In the genomic region with DNA sequence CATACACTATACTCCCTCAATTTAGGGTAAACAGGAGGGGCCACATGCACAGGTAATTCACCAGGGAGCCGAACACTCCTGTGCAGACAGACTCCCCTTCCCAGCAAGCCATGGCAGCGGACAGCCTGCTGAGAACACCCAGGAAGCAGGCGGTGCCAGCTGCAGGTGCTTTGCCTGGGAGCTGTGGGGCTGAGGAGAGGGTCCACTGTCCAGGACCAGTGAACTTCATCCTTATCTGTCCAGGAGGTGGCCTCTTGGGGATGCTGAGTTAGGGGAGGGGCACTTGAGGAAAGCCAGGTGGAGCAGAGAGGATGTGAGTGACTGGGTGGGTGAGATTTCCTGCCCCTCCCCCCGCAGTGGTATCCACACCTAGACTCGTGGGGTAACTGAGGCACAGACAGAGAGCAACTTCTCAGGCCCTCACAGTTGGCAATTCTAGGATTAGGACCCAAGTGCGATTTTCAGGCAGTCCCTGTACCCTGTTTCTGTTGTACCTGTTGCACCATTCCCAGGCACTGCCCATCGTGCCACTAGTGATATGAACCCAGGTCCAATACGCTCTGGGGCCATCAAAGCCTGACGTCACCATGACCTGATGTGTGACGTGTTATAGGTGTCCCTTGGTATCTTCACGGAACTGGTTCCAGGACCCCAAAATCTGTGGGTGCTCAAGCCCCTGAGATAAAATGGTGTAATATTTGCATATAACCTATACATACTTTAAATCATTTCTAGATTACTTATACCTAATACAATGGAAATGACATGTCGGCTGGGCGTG, we compare ENCODE assay signal across 8 cellular contexts. TPM values are rescaled to one million over a fixed set of nuclear protein-coding genes. Genes with fewer than 3 reads are reported as not detected.
A peak's percentile ranks its signal among the peaks of the same experiment; 100 is the strongest.
DNase-seq lines count a peak whose midpoint lies in the region; ATAC-seq and TF ChIP-seq lines count a peak whose summit lies in the region.

No MANE protein-coding gene starts in this region.

- peak overlapping the region in 1 of 2 donors; percentile 90 for H3K27ac ChIP-seq in coronary artery

- peak overlapping the region; percentile 97 for H3K4me3 Mint-ChIP-seq in natural killer cell

- DNase-seq in AG10803 (ENCODE audit: low read depth): no peak
- no peak for DNase-seq in Jurkat, Clone E6-1 (ENCODE audit: low read depth, low spot score)
- DNase-seq in coronary artery (ENCODE audit: low spot score): no peak
- DNase-seq in natural killer cell: no peak
- no peak for DNase-seq in stimulated activated CD4-positive, alpha-beta T cell treated with anti-CD3 and anti-CD28 coated beads, Interleukin-15, amount 100 ng/mL, for 24 hours
- no peak for DNase-seq in AML-193 (lab: John Stamatoyannopoulos, UW)
- DNase-seq in amygdala (lab: John Stamatoyannopoulos, UW): no peak

- H3K9me3 Mint-ChIP-seq in natural killer cell: no peaks in the 10 kb centered on the region

- TF ChIP-seq CTCF in AG10803 (conservative IDR thresholded peaks at IDR 0.05; ENCODE audit: low read length): no peak
- no peak for TF ChIP-seq CTCF in coronary artery (IDR thresholded peaks at IDR 0.05)
- TF ChIP-seq CTCF in natural killer cell (IDR thresholded peaks at IDR 0.05): no peak

- H3K4me3 ChIP-seq in AG10803 (ENCODE audit: low read length) (peak overlapping the region; percentile 97), coronary artery (peak overlapping the region; percentile 86)
- peak overlapping the region; percentile 90 for H3K4me3 ChIP-seq in Jurkat, Clone E6-1 (ENCODE audit: low read length)

- peak overlapping the region; percentile 76 to 85 for H3K27ac Mint-ChIP-seq in natural killer cell

- H3K4me1 Mint-ChIP-seq in natural killer cell: peaks cover 16 to 29% of the 10 kb centered on the region in 2 donors

- no peak for ATAC-seq in natural killer cell
- no peak for ATAC-seq in HG02571 (IDR thresholded peaks at IDR 0.05; ENCODE audit: unreplicated experiment)

- peaks cover 19 to 22% of the 10 kb centered on the region in 2 donors for H3K27me3 Mint-ChIP-seq in natural killer cell (ENCODE audit: low read depth in 2 of 2)

- no peaks in the 10 kb centered on the region for H3K36me3 Mint-ChIP-seq in natural killer cell

- intact Hi-C loops in natural killer cell (cut with micrococcal nuclease): loop anchor here (5.0 kb wide), 1 partner anchor 134 kb away; no protein-coding TSS in a partner anchor

RNA-seq across cellular contexts. Expression of a gene that starts 1.2 kb away (rescaled TPM):
- polyA plus RNA-seq in Jurkat, Clone E6-1 (2012; ENCODE audit: insufficient read depth, insufficient read length): 86.8 TPM
- total RNA-seq in natural killer cell: 10 to 100 TPM; 42.4 to 69.8 (median 55.6) TPM

RNA-seq across cellular contexts. Expression of a gene that starts 17.4 kb away (rescaled TPM):
- polyA plus RNA-seq in Jurkat, Clone E6-1 (2012; ENCODE audit: insufficient read depth, insufficient read length): 14.3 TPM
- total RNA-seq in natural killer cell: under 1 TPM; 0.20 to 0.43 (median 0.24) TPM

RNA-seq across cellular contexts. Expression of a gene that starts 21.6 kb away (rescaled TPM):
- 179 TPM for polyA plus RNA-seq in Jurkat, Clone E6-1 (2012; ENCODE audit: insufficient read depth, insufficient read length)
- 100 to 1,000 TPM in 1 of 3 donors, 10 to 100 TPM in 2; 82.4 to 105 (median 97.9) TPM for total RNA-seq in natural killer cell

RNA-seq across cellular contexts. Expression of a gene that starts 37.9 kb away (rescaled TPM):
- 2.1 TPM for polyA plus RNA-seq in Jurkat, Clone E6-1 (2012; ENCODE audit: insufficient read depth, insufficient read length)
- under 1 TPM in 2 of 3 donors, not detected in 1; 0.31 to 0.48 TPM for total RNA-seq in natural killer cell

RNA-seq across cellular contexts. Expression of a gene that starts 43.2 kb away (rescaled TPM):
- 3.8 TPM for polyA plus RNA-seq in Jurkat, Clone E6-1 (2012; ENCODE audit: insufficient read depth, insufficient read length)
- total RNA-seq in natural killer cell: 10 to 100 TPM in 2 of 3 donors, 1 to 10 TPM in 1; 8.8 to 32.9 (median 32.6) TPM
